In genomic region chr19:38691938-38692457, GRCh38 we compare ENCODE assay signal across 1 cellular context.
TF ChIP-seq lines count a peak whose summit lies in the region.

No MANE protein-coding gene starts in this region.

TF ChIP-seq in liver, 16 proteins besides CTCF, POLR2A, EP300 and RAD21 (continued from another document):
- no peak for TF ChIP-seq REST (IDR thresholded peaks at IDR 0.05)
- no peak for TF ChIP-seq HNF4A (conservative IDR thresholded peaks at IDR 0.05)
- TF ChIP-seq RXRA (IDR thresholded peaks at IDR 0.05) = peak; percentile 85 to 90
- TF ChIP-seq SP1 (IDR thresholded peaks at IDR 0.05) = peak; percentile 39
- TF ChIP-seq NR2F2 (IDR thresholded peaks at IDR 0.05) = peak; percentile 43
